8 cellular contexts compared by ENCODE assay signal in the genomic region with DNA sequence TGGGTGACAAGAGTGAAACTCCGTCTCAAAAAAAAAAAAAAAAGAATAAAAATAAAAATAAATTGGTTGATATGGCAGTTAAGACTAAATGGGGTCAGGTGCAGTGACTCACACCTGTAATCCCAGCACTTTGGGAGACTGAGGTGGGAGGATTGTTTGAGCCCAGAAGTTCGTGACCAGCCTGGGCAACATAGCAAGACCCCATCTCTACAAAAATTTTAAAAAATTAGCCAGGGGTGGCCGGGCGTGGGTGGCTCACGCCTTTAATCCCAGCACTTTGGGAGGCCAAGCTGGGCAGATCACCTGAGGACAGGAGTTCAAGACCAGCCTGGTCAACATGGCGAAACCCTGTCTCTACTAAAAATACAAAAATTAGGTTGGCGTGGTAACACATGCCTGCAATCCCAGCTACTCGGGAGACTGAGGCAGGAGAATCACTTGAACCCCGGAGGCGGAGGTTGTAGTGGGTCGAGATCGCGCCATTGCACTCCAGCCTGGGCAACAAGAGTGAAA. TPM values are rescaled to one million over a fixed set of nuclear protein-coding genes. Genes with fewer than 3 reads are reported as not detected.
DNase-seq lines count a peak whose midpoint lies in the region; ATAC-seq and TF ChIP-seq lines count a peak whose summit lies in the region.
"Not testable (repeated sequence)": the region's sequence is repeated elsewhere in the genome, so short reads cannot be mapped to it uniquely, and the experiment has no call there.

No MANE protein-coding gene starts in this region.

- H3K27me3 ChIP-seq in DOHH2 (ENCODE audit: control insufficient read depth, low read length); MG63; breast epithelium; trophoblast cell (ENCODE audit: insufficient read depth, low read length); transverse colon: not testable (repeated sequence)

- not testable (repeated sequence) for H3F3A ChIP-seq in DOHH2 (ENCODE audit: control insufficient read depth, insufficient read depth)

- not testable (repeated sequence) for DNase-seq in MG63; activated CD4-positive, alpha-beta memory T cell treated with anti-CD3 and anti-CD28 coated beads for 36 hours; breast epithelium (ENCODE audit: low spot score in 2 of 2); fibroblast of the aortic adventitia (ENCODE audit: low read depth); memory B cell (ENCODE audit: low spot score in 2 of 2); trophoblast cell; transverse colon

- POLR2A ChIA-PET in activated CD4-positive, alpha-beta memory T cell treated with anti-CD3 and anti-CD28 coated beads for 36 hours (lab: Charles Lee), result interaction anchor here (0.6 to 3.3 kb wide), 6 partner anchors 9 to 759 kb away, joined by 3 to 55 read pairs (median 3); a partner anchor contains a TSS

- not testable (repeated sequence) for TF ChIP-seq POLR2A in breast epithelium (IDR thresholded peaks at IDR 0.05); transverse colon (IDR thresholded peaks at IDR 0.05)

- H2BK120ac ChIP-seq in trophoblast cell (ENCODE audit: insufficient read depth, low read length, poor library complexity), result not testable (repeated sequence)

- not testable (repeated sequence) for H3K9me2 ChIP-seq in DOHH2 (replicated peaks; ENCODE audit: control insufficient read depth, low read length)

- peaks cover 29% of the 10 kb centered on the region for H3K36me3 Mint-ChIP-seq in activated CD4-positive, alpha-beta memory T cell treated with anti-CD3 and anti-CD28 coated beads for 36 hours
- H3K36me3 Mint-ChIP-seq in memory B cell, result not testable (repeated sequence)

- H4K12ac ChIP-seq in trophoblast cell (ENCODE audit: low read depth, low read length), result peak overlapping the region; percentile 81

- H3K79me2 ChIP-seq in DOHH2 (ENCODE audit: control insufficient read depth, low read length), result peaks cover 35% of the 10 kb centered on the region
- not testable (repeated sequence) for H3K79me2 ChIP-seq in trophoblast cell (ENCODE audit: control insufficient read depth, insufficient read depth, low read length, poor library complexity)

- not testable (repeated sequence) for H3K27me3 Mint-ChIP-seq in activated CD4-positive, alpha-beta memory T cell treated with anti-CD3 and anti-CD28 coated beads for 36 hours; memory B cell

- H2BK5ac ChIP-seq in trophoblast cell (ENCODE audit: low read depth, low read length, poor library complexity), result not testable (repeated sequence)

- intact Hi-C loops in activated CD4-positive, alpha-beta memory T cell treated with anti-CD3 and anti-CD28 coated beads for 36 hours (cut with micrococcal nuclease), result loop anchor here (2.0 to 10.0 kb wide), 7 partner anchors 252 to 748 kb away; a partner anchor contains a TSS
- intact Hi-C loops in breast epithelium (cut with DNase I; ENCODE audit: low total_unique reads); transverse colon (cut with DNase I; ENCODE audit: low total_unique reads): not testable (repeated sequence)

- H3K4me3 ChIP-seq in DOHH2 (ENCODE audit: low read length), result peak overlapping the region; percentile 88
- peak overlapping the region; percentile 91 for H3K4me3 ChIP-seq in MG63
- peak overlapping the region; percentile 78 to 89 (median 88) for H3K4me3 ChIP-seq in breast epithelium
- H3K4me3 ChIP-seq in fibroblast of the aortic adventitia (ENCODE audit: low read depth, low read length), result peak overlapping the region; percentile 84
- peak overlapping the region; percentile 67 for H3K4me3 ChIP-seq in trophoblast cell (ENCODE audit: low read depth, low read length)
- H3K4me3 ChIP-seq in transverse colon, result peak overlapping the region; percentile 55 to 89 (median 84)

- TF ChIP-seq EP300 in transverse colon (IDR thresholded peaks at IDR 0.05; ENCODE audit: low read depth), result not testable (repeated sequence)

- not testable (repeated sequence) for H3K9me3 ChIP-seq in DOHH2 (ENCODE audit: control insufficient read depth, insufficient read depth, low read length); MG63; breast epithelium; trophoblast cell (ENCODE audit: insufficient read depth, low read depth, low read length); transverse colon

- H3K79me1 ChIP-seq in trophoblast cell (ENCODE audit: low read length), result not testable (repeated sequence)

- H4K91ac ChIP-seq in trophoblast cell (ENCODE audit: low read depth, low read length), result not testable (repeated sequence)

- peak overlapping the region; percentile 60 for H3K14ac ChIP-seq in trophoblast cell (ENCODE audit: low read length)

- H3K4ac ChIP-seq in trophoblast cell (ENCODE audit: low read depth, low read length), result not testable (repeated sequence)

- not testable (repeated sequence) for TF ChIP-seq CTCF in DOHH2 (IDR thresholded peaks at IDR 0.05; ENCODE audit: low read depth, low read length, poor library complexity, severe bottlenecking); breast epithelium (IDR thresholded peaks at IDR 0.05); fibroblast of the aortic adventitia (IDR thresholded peaks at IDR 0.05; ENCODE audit: insufficient read depth, low read length); transverse colon (IDR thresholded peaks at IDR 0.05)

- not testable (repeated sequence) for H2AK5ac ChIP-seq in trophoblast cell (ENCODE audit: low read length)

- not testable (repeated sequence) for H3K23ac ChIP-seq in trophoblast cell (ENCODE audit: low read length)

- peak overlapping the region; percentile 85 for H4K8ac ChIP-seq in trophoblast cell (ENCODE audit: low read depth, low read length)

- H3K9ac ChIP-seq in trophoblast cell (ENCODE audit: low read length), result not testable (repeated sequence)

- CTCF ChIA-PET in activated CD4-positive, alpha-beta memory T cell treated with anti-CD3 and anti-CD28 coated beads for 36 hours (lab: Charles Lee), result interaction anchor here (0.8 to 2.7 kb wide), 3 partner anchors 9 to 649 kb away, joined by 3 to 25 read pairs (median 4); a partner anchor contains a TSS

- H3K36me3 ChIP-seq in DOHH2 (ENCODE audit: control insufficient read depth, low read length), result peaks cover 35% of the 10 kb centered on the region
- H3K36me3 ChIP-seq in MG63, result peaks cover 19% of the 10 kb centered on the region
- not testable (repeated sequence) for H3K36me3 ChIP-seq in breast epithelium; trophoblast cell (ENCODE audit: control insufficient read depth in 1 of 2, insufficient read depth in 2 of 2, low read length in 2 of 2); transverse colon

- not testable (repeated sequence) for H3K18ac ChIP-seq in trophoblast cell (ENCODE audit: low read length)

- peak overlapping the region; percentile 58 for H2BK12ac ChIP-seq in trophoblast cell (ENCODE audit: low read length)

- peaks cover 24% of the 10 kb centered on the region for H3K4me1 ChIP-seq in DOHH2 (ENCODE audit: control insufficient read depth, low read length)
- H3K4me1 ChIP-seq in breast epithelium; trophoblast cell (ENCODE audit: control insufficient read depth in 1 of 2, insufficient read depth in 2 of 2, low read length in 2 of 2): not testable (repeated sequence)
- peaks cover 4 to 14% (median 10%) of the 10 kb centered on the region in 4 donors for H3K4me1 ChIP-seq in transverse colon

- no CpG with 5 or more reads among the region's 13 CpGs for WGBS in trophoblast cell (ENCODE audit: extremely low coverage, insufficient coverage, insufficient read length)
- WGBS in transverse colon (ENCODE audit: low coverage in 1 of 2), 2 donors, result 36 to 60% methylated on average over 2 to 13 of the region's 13 CpGs

- in situ Hi-C loops in transverse colon (cut with MboI; ENCODE audit: low pct_ligation_motif_present in 1 of 4, low pct_unique_long_range_greater_than_20kb in 1 of 4, low sequenced_read_pairs in 3 of 4), result loop anchor here in 1 of 4 donors (25.0 kb wide), 1 partner anchor 866 kb away; a partner anchor contains a TSS

- H3K4me1 Mint-ChIP-seq in activated CD4-positive, alpha-beta memory T cell treated with anti-CD3 and anti-CD28 coated beads for 36 hours (ENCODE audit: low read depth), result peaks cover 27% of the 10 kb centered on the region
- H3K4me1 Mint-ChIP-seq in memory B cell, result peaks cover 17% of the 10 kb centered on the region

- ATAC-seq in memory B cell (ENCODE audit: low read depth), result not testable (repeated sequence)

- not testable (repeated sequence) for H4K20me1 ChIP-seq in DOHH2 (ENCODE audit: control insufficient read depth, insufficient read depth, low read depth, low read length)

- peak overlapping the region; percentile 82 for H3K27ac ChIP-seq in DOHH2 (ENCODE audit: low read depth, low read length)
- H3K27ac ChIP-seq in breast epithelium, result peak overlapping the region; percentile 81 to 88
- H3K27ac ChIP-seq in trophoblast cell (ENCODE audit: low read depth, low read length), result not testable (repeated sequence)
- H3K27ac ChIP-seq in transverse colon, result peak overlapping the region; percentile 88 to 97 (median 92)

- H3K4me3 Mint-ChIP-seq in activated CD4-positive, alpha-beta memory T cell treated with anti-CD3 and anti-CD28 coated beads for 36 hours, result peak overlapping the region; percentile 99
- H3K4me3 Mint-ChIP-seq in memory B cell, result peak overlapping the region; percentile 98

- H3K4me2 ChIP-seq in DOHH2 (ENCODE audit: low read length) (peak overlapping the region; percentile 94), trophoblast cell (ENCODE audit: low read length) (peak overlapping the region; percentile 95)

- H2AFZ ChIP-seq in trophoblast cell (ENCODE audit: insufficient read depth, low read length, poor library complexity), result peak overlapping the region; percentile 61

- peak overlapping the region; percentile 95 for H3K27ac Mint-ChIP-seq in activated CD4-positive, alpha-beta memory T cell treated with anti-CD3 and anti-CD28 coated beads for 36 hours
- H3K27ac Mint-ChIP-seq in memory B cell, result peak overlapping the region; percentile 92

- H3K9me3 Mint-ChIP-seq in activated CD4-positive, alpha-beta memory T cell treated with anti-CD3 and anti-CD28 coated beads for 36 hours; memory B cell: not testable (repeated sequence)

RNA-seq across cellular contexts. Expression of a gene that starts 1.1 kb away (rescaled TPM):
- total RNA-seq in MG63 (2014; rRNA removed; shearing (Covaris generic); ENCODE audit: low replicate concordance), result 5.6 and 11.9 TPM in 2 replicates
- 10 to 100 TPM; 32.4 to 34.2 TPM for total RNA-seq in activated CD4-positive, alpha-beta memory T cell treated with anti-CD3 and anti-CD28 coated beads for 36 hours
- total RNA-seq in breast epithelium (10 to 100 TPM; 16.0 to 24.9 (median 17.7) TPM), fibroblast of the aortic adventitia (ENCODE audit: low replicate concordance) (15.0 and 27.6 TPM in 2 replicates), transverse colon (10 to 100 TPM in 3 of 4 donors, 1 to 10 TPM in 1; 8.0 to 19.8 (median 15.1) TPM)
- polyA plus RNA-seq in trophoblast cell (2013), result 9.8 and 10.6 TPM in 2 replicates

RNA-seq across cellular contexts. Expression of a gene that starts 8.9 kb away (rescaled TPM):
- 10.1 and 16.6 TPM in 2 replicates for total RNA-seq in MG63 (2014; rRNA removed; shearing (Covaris generic); ENCODE audit: low replicate concordance)
- 10 to 100 TPM; 39.1 to 40.2 TPM for total RNA-seq in activated CD4-positive, alpha-beta memory T cell treated with anti-CD3 and anti-CD28 coated beads for 36 hours
- 10 to 100 TPM; 24.6 to 38.8 (median 38.0) TPM for total RNA-seq in breast epithelium
- total RNA-seq in fibroblast of the aortic adventitia (ENCODE audit: low replicate concordance), result 27.8 and 29.0 TPM in 2 replicates
- 8.5 and 9.0 TPM in 2 replicates for polyA plus RNA-seq in trophoblast cell (2013)
- 10 to 100 TPM; 16.8 to 30.8 (median 24.0) TPM for total RNA-seq in transverse colon
